ENCODE assay signal across 1 cellular context in the genomic region with DNA sequence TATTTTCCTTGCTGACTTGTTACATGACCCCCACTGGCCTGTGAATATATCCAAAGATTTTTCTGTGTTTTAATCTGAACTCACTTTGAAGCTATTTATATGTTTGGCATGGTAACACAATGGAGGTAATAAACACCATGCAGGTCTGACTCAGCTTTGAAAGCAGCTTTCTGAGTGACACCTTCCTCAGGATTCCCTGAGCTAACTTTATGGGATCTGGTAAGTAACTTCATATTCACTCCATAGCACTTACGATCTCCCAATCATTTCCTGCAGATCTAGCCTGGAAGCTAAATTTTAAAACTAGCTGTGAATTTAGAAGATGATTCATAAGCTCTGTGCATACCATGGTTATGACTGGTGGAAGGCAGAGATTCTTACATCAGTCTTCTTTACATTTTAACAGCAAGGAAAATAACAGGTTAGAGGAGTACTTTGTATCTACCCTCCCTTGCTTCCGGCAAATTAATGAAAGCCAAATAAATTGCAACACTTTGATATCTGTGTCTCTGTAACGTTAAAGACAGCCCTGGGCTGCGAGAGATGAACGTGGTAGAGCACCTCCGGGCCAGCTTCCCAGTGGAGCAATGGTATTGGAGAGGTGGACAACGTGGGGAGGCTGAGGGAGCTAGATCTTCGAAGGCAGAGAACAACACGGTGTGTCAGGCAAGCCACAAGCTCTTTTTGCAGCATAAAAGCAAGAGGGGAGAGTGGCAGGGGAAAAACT.
TF ChIP-seq lines count a peak whose summit lies in the region.

No MANE protein-coding gene starts in this region.

TF ChIP-seq in HepG2, 621 proteins besides CTCF, POLR2A, EP300 and RAD21 (continued from another document and continues in another):
- TF ChIP-seq, protein P1, sequence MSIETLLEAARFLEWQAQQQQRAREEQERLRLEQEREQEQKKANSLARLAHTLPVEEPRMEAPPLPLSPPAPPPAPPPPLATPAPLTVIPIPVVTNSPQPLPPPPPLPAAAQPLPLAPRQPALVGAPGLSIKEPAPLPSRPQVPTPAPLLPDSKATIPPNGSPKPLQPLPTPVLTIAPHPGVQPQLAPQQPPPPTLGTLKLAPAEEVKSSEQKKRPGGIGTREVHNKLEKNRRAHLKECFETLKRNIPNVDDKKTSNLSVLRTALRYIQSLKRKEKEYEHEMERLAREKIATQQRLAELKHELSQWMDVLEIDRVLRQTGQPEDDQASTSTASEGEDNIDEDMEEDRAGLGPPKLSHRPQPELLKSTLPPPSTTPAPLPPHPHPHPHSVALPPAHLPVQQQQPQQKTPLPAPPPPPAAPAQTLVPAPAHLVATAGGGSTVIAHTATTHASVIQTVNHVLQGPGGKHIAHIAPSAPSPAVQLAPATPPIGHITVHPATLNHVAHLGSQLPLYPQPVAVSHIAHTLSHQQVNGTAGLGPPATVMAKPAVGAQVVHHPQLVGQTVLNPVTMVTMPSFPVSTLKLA (IDR thresholded peaks at IDR 0.05): no peak
- TF ChIP-seq, protein P2, sequence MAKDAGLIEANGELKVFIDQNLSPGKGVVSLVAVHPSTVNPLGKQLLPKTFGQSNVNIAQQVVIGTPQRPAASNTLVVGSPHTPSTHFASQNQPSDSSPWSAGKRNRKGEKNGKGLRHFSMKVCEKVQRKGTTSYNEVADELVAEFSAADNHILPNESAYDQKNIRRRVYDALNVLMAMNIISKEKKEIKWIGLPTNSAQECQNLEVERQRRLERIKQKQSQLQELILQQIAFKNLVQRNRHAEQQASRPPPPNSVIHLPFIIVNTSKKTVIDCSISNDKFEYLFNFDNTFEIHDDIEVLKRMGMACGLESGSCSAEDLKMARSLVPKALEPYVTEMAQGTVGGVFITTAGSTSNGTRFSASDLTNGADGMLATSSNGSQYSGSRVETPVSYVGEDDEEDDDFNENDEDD (CRISPR knock-in tag; IDR thresholded peaks at IDR 0.05; ENCODE audit: borderline replicate concordance): peak; percentile 78; the same call in 1 of the 2 replicates
- TF ChIP-seq KDM1A (CRISPR knock-in tag; IDR thresholded peaks at IDR 0.05) (no peak), PHF21A (CRISPR knock-in tag; IDR thresholded peaks at IDR 0.05) (peak; percentile 77), ZNF616 (CRISPR knock-in tag; IDR thresholded peaks at IDR 0.05; ENCODE audit: low read depth) (no peak), ZNF747 (CRISPR knock-in tag; IDR thresholded peaks at IDR 0.05; ENCODE audit: borderline replicate concordance) (no peak), SP2 (CRISPR knock-in tag; IDR thresholded peaks at IDR 0.05) (no peak), MBNL3 (CRISPR knock-in tag; conservative IDR thresholded peaks at IDR 0.05) (no peak), MED13 (CRISPR knock-in tag; IDR thresholded peaks at IDR 0.05) (no peak; the same call in 1 of the 2 replicates), MXD4 (CRISPR knock-in tag; IDR thresholded peaks at IDR 0.05) (no peak), ZNF75D (CRISPR knock-in tag; IDR thresholded peaks at IDR 0.05; ENCODE audit: borderline replicate concordance) (no peak), RXRA (CRISPR knock-in tag; IDR thresholded peaks at IDR 0.05) (no peak), ZNF382 (CRISPR knock-in tag; IDR thresholded peaks at IDR 0.05; ENCODE audit: borderline replicate concordance) (no peak), CENPX (CRISPR knock-in tag; IDR thresholded peaks at IDR 0.05) (no peak), ELF3 (CRISPR knock-in tag; IDR thresholded peaks at IDR 0.05) (peak; percentile 90), TBP (CRISPR knock-in tag; IDR thresholded peaks at IDR 0.05) (no peak), ATF1 (CRISPR knock-in tag; IDR thresholded peaks at IDR 0.05) (no peak), ZIK1 (CRISPR knock-in tag; IDR thresholded peaks at IDR 0.05; ENCODE audit: borderline replicate concordance, low read depth) (no peak), ZNF468 (CRISPR knock-in tag; IDR thresholded peaks at IDR 0.05) (no peak), PCBP1 (IDR thresholded peaks at IDR 0.05; ENCODE audit: borderline replicate concordance, low read depth, low read length) (no peak), BORCS8-MEF2B (CRISPR knock-in tag; IDR thresholded peaks at IDR 0.05) (no peak), KMT2B (CRISPR knock-in tag; IDR thresholded peaks at IDR 0.05) (no peak), MTA1 (CRISPR knock-in tag; IDR thresholded peaks at IDR 0.05; ENCODE audit: borderline replicate concordance) (no peak), TCF7 (IDR thresholded peaks at IDR 0.05; ENCODE audit: low read depth) (no peak), MBD4 (IDR thresholded peaks at IDR 0.05; ENCODE audit: borderline replicate concordance, low read length) (no peak)
- TF ChIP-seq, protein P3, sequence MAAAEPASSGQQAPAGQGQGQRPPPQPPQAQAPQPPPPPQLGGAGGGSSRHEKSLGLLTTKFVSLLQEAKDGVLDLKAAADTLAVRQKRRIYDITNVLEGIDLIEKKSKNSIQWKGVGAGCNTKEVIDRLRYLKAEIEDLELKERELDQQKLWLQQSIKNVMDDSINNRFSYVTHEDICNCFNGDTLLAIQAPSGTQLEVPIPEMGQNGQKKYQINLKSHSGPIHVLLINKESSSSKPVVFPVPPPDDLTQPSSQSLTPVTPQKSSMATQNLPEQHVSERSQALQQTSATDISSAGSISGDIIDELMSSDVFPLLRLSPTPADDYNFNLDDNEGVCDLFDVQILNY (CRISPR knock-in tag; conservative IDR thresholded peaks at IDR 0.05): no peak
- TF ChIP-seq, protein P4, sequence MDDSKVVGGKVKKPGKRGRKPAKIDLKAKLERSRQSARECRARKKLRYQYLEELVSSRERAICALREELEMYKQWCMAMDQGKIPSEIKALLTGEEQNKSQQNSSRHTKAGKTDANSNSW (CRISPR knock-in tag; IDR thresholded peaks at IDR 0.05; ENCODE audit: borderline replicate concordance): no peak
- TF ChIP-seq, protein P5, sequence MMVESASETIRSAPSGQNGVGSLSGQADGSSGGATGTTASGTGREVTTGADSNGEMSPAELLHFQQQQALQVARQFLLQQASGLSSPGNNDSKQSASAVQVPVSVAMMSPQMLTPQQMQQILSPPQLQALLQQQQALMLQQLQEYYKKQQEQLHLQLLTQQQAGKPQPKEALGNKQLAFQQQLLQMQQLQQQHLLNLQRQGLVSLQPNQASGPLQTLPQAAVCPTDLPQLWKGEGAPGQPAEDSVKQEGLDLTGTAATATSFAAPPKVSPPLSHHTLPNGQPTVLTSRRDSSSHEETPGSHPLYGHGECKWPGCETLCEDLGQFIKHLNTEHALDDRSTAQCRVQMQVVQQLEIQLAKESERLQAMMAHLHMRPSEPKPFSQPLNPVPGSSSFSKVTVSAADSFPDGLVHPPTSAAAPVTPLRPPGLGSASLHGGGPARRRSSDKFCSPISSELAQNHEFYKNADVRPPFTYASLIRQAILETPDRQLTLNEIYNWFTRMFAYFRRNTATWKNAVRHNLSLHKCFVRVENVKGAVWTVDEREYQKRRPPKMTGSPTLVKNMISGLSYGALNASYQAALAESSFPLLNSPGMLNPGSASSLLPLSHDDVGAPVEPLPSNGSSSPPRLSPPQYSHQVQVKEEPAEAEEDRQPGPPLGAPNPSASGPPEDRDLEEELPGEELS (CRISPR knock-in tag; IDR thresholded peaks at IDR 0.05): peak; percentile 77
- TF ChIP-seq, protein P6, sequence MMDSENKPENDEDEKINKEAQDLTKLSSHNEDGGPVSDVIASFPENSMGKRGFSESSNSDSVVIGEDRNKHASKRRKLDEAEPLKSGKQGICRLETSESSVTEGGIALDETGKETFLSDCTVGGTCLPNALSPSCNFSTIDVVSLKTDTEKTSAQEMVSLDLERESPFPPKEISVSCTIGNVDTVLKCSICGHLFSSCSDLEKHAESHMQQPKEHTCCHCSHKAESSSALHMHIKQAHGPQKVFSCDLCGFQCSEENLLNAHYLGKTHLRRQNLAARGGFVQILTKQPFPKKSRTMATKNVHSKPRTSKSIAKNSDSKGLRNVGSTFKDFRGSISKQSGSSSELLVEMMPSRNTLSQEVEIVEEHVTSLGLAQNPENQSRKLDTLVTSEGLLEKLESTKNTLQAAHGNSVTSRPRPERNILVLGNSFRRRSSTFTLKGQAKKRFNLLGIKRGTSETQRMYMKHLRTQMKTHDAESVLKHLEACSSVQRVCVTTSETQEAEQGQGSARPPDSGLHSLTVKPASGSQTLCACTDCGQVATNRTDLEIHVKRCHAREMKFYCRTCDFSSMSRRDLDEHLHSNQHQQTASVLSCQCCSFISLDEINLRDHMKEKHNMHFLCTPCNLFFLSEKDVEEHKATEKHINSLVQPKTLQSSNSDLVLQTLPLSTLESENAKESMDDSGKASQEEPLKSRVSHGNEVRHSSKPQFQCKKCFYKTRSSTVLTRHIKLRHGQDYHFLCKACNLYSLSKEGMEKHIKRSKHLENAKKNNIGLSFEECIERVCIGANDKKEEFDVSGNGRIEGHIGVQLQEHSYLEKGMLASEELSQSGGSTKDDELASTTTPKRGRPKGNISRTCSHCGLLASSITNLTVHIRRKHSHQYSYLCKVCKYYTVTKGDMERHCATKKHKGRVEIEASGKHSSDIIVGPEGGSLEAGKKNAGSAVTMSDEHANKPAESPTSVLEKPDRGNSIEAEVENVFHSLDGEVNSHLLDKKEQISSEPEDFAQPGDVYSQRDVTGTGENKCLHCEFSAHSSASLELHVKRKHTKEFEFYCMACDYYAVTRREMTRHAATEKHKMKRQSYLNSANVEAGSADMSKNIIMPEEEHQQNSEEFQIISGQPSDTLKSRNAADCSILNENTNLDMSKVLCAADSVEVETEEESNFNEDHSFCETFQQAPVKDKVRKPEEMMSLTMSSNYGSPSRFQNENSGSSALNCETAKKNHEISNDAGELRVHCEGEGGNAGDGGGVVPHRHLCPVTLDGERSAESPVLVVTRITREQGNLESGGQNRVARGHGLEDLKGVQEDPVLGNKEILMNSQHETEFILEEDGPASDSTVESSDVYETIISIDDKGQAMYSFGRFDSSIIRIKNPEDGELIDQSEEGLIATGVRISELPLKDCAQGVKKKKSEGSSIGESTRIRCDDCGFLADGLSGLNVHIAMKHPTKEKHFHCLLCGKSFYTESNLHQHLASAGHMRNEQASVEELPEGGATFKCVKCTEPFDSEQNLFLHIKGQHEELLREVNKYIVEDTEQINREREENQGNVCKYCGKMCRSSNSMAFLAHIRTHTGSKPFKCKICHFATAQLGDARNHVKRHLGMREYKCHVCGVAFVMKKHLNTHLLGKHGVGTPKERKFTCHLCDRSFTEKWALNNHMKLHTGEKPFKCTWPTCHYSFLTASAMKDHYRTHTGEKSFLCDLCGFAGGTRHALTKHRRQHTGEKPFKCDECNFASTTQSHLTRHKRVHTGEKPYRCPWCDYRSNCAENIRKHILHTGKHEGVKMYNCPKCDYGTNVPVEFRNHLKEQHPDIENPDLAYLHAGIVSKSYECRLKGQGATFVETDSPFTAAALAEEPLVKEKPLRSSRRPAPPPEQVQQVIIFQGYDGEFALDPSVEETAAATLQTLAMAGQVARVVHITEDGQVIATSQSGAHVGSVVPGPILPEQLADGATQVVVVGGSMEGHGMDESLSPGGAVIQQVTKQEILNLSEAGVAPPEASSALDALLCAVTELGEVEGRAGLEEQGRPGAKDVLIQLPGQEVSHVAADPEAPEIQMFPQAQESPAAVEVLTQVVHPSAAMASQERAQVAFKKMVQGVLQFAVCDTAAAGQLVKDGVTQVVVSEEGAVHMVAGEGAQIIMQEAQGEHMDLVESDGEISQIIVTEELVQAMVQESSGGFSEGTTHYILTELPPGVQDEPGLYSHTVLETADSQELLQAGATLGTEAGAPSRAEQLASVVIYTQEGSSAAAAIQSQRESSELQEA (CRISPR knock-in tag; IDR thresholded peaks at IDR 0.05; ENCODE audit: not compliant biosample characterization): no peak
- TF ChIP-seq, protein P7, sequence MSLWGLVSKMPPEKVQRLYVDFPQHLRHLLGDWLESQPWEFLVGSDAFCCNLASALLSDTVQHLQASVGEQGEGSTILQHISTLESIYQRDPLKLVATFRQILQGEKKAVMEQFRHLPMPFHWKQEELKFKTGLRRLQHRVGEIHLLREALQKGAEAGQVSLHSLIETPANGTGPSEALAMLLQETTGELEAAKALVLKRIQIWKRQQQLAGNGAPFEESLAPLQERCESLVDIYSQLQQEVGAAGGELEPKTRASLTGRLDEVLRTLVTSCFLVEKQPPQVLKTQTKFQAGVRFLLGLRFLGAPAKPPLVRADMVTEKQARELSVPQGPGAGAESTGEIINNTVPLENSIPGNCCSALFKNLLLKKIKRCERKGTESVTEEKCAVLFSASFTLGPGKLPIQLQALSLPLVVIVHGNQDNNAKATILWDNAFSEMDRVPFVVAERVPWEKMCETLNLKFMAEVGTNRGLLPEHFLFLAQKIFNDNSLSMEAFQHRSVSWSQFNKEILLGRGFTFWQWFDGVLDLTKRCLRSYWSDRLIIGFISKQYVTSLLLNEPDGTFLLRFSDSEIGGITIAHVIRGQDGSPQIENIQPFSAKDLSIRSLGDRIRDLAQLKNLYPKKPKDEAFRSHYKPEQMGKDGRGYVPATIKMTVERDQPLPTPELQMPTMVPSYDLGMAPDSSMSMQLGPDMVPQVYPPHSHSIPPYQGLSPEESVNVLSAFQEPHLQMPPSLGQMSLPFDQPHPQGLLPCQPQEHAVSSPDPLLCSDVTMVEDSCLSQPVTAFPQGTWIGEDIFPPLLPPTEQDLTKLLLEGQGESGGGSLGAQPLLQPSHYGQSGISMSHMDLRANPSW (CRISPR knock-in tag; IDR thresholded peaks at IDR 0.05; ENCODE audit: borderline replicate concordance): no peak
- TF ChIP-seq, protein P8, sequence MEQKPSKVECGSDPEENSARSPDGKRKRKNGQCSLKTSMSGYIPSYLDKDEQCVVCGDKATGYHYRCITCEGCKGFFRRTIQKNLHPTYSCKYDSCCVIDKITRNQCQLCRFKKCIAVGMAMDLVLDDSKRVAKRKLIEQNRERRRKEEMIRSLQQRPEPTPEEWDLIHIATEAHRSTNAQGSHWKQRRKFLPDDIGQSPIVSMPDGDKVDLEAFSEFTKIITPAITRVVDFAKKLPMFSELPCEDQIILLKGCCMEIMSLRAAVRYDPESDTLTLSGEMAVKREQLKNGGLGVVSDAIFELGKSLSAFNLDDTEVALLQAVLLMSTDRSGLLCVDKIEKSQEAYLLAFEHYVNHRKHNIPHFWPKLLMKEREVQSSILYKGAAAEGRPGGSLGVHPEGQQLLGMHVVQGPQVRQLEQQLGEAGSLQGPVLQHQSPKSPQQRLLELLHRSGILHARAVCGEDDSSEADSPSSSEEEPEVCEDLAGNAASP (CRISPR knock-in tag; IDR thresholded peaks at IDR 0.05; ENCODE audit: borderline replicate concordance): peak; percentile 24; the same call in 1 of the 2 replicates
- TF ChIP-seq, protein P9, sequence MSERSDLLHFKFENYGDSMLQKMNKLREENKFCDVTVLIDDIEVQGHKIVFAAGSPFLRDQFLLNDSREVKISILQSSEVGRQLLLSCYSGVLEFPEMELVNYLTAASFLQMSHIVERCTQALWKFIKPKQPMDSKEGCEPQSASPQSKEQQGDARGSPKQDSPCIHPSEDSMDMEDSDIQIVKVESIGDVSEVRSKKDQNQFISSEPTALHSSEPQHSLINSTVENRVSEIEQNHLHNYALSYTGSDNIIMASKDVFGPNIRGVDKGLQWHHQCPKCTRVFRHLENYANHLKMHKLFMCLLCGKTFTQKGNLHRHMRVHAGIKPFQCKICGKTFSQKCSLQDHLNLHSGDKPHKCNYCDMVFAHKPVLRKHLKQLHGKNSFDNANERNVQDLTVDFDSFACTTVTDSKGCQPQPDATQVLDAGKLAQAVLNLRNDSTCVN (CRISPR knock-in tag; IDR thresholded peaks at IDR 0.05; ENCODE audit: borderline replicate concordance): no peak
- TF ChIP-seq, protein P10, sequence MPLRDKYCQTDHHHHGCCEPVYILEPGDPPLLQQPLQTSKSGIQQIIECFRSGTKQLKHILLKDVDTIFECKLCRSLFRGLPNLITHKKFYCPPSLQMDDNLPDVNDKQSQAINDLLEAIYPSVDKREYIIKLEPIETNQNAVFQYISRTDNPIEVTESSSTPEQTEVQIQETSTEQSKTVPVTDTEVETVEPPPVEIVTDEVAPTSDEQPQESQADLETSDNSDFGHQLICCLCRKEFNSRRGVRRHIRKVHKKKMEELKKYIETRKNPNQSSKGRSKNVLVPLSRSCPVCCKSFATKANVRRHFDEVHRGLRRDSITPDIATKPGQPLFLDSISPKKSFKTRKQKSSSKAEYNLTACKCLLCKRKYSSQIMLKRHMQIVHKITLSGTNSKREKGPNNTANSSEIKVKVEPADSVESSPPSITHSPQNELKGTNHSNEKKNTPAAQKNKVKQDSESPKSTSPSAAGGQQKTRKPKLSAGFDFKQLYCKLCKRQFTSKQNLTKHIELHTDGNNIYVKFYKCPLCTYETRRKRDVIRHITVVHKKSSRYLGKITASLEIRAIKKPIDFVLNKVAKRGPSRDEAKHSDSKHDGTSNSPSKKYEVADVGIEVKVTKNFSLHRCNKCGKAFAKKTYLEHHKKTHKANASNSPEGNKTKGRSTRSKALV (CRISPR knock-in tag; IDR thresholded peaks at IDR 0.05): no peak
